Comparison of ENCODE assay signal across 18 cellular contexts in genomic region chr5:14226554-14226953, GRCh38.
DNase-seq lines count a peak whose midpoint lies in the region; ATAC-seq and TF ChIP-seq lines count a peak whose summit lies in the region.
"Had no signal": no experiment of that assay in that cellular context is flagged by ENCODE, and none has a peak within 500 bp of the region (broad histone marks: within the 10 kb centered on the region; RNA-seq: fewer than 3 reads in every experiment).

No MANE protein-coding gene starts in this region.

- peaks cover 0 to 62% of the 10 kb centered on the region in 2 experiments; a peak in 2 of 4 replicates for H3K79me1 ChIP-seq in IMR-90 (ENCODE audit: low read depth in 1 of 2, low read length in 2 of 2)

- H2AFZ ChIP-seq in IMR-90 (replicated peaks; ENCODE audit: low read length, poor library complexity): no peak overlapping the region

- peaks cover under 1% of the 10 kb centered on the region; the same call in 1 of the 2 replicates for H3K9me3 Mint-ChIP-seq in WTC11
- H3K9me3 Mint-ChIP-seq: H9 had no signal

- no peaks in the 10 kb centered on the region for H3K27me3 Mint-ChIP-seq in WTC11 (ENCODE audit: low read depth)

- no peak overlapping the region for H2BK15ac ChIP-seq in IMR-90 (ENCODE audit: low read depth, low read length)

- H2AK5ac ChIP-seq in IMR-90 (ENCODE audit: low read depth, low read length): no peak overlapping the region

- H4K20me1 ChIP-seq in IMR-90 (ENCODE audit: insufficient read depth, low read length): peaks cover 97% of the 10 kb centered on the region

- no peak for TF ChIP-seq EP300 in upper lobe of left lung (IDR thresholded peaks at IDR 0.05)

- peaks cover under 1% of the 10 kb centered on the region for H3K36me3 Mint-ChIP-seq in WTC11
- H3K36me3 Mint-ChIP-seq: CD8-positive, alpha-beta memory T cell had no signal

- peaks cover 40% of the 10 kb centered on the region for H3K9me1 ChIP-seq in IMR-90 (ENCODE audit: insufficient read depth, low read length)

- H2BK5ac ChIP-seq in IMR-90 (ENCODE audit: low read depth, low read length, poor library complexity, severe bottlenecking): no peak overlapping the region

- no peak for DNase-seq in IMR-90
- no peak for DNase-seq in WTC11 (ENCODE audit: low spot score)
- DNase-seq in left lung: no peak
- DNase-seq in upper lobe of left lung: no peak
- no peak for DNase-seq in stimulated activated CD4-positive, alpha-beta T cell treated with anti-CD3 and anti-CD28 coated beads, Interleukin-15, amount 100 ng/mL, for 24 hours
- no peak for DNase-seq in SHP77 (lab: John Stamatoyannopoulos, UW)
- DNase-seq: C1 segment of cervical spinal cord; CD8-positive, alpha-beta memory T cell; DMS79; H9; NCI-H1105; NCI-H2081; NCI-H2171 treated with DMSO at 0.1 percent for 48 hours; NCI-H446 treated with DMSO at 0.1 percent for 48 hours; Right ventricle myocardium superior; SK-N-SH had no signal

- peak overlapping the region; percentile 78; the same call in 1 of the 2 replicates for H3K23ac ChIP-seq in IMR-90 (ENCODE audit: low read depth, low read length)

- no peak overlapping the region for H2BK20ac ChIP-seq in IMR-90 (ENCODE audit: low read depth, low read length)

- no peaks in the 10 kb centered on the region for H3K27me3 ChIP-seq in IMR-90 (ENCODE audit: control insufficient read depth, insufficient read depth, low read length)
- no peaks in the 10 kb centered on the region for H3K27me3 ChIP-seq in left lung
- no peaks in the 10 kb centered on the region for H3K27me3 ChIP-seq in upper lobe of left lung

- WGBS in IMR-90 (ENCODE audit: extremely low coverage in 2 of 2, insufficient read length in 1 of 2), 2 experiments: no CpG with 5 or more reads among the region's 6 CpGs
- 57 to 69% methylated on average over 6 of the region's 6 CpGs for WGBS in upper lobe of left lung, 2 donors

- H4K5ac ChIP-seq in IMR-90 (ENCODE audit: low read depth, low read length): no peak overlapping the region

- H3K4me1 ChIP-seq in IMR-90 (ENCODE audit: control insufficient read depth, insufficient read depth, low read length): peaks cover 45% of the 10 kb centered on the region
- H3K4me1 ChIP-seq in left lung: peaks cover 20 to 49% of the 10 kb centered on the region in 2 donors
- peaks cover 6 to 57% (median 33%) of the 10 kb centered on the region in 4 donors for H3K4me1 ChIP-seq in upper lobe of left lung

- peak overlapping the region; percentile 62; the same call in 1 of the 2 replicates for H3K27ac Mint-ChIP-seq in WTC11

- peaks cover 72% of the 10 kb centered on the region for H3K4me1 Mint-ChIP-seq in WTC11

- no peak overlapping the region for H4K8ac ChIP-seq in IMR-90 (ENCODE audit: low read depth in 2 of 2, low read length in 2 of 2)

- H2AK9ac ChIP-seq in IMR-90 (replicated peaks; ENCODE audit: low read depth, low read length, poor library complexity): no peak overlapping the region

- H2BK120ac ChIP-seq in IMR-90 (ENCODE audit: low read depth, low read length): no peak overlapping the region

- no peak overlapping the region for H3K18ac ChIP-seq in IMR-90 (ENCODE audit: low read depth, low read length)

- peaks cover 34% of the 10 kb centered on the region for H3K36me3 ChIP-seq in IMR-90 (ENCODE audit: control insufficient read depth, insufficient read depth, low read length)
- H3K36me3 ChIP-seq in left lung: no peaks in the 10 kb centered on the region
- no peaks in the 10 kb centered on the region for H3K36me3 ChIP-seq in upper lobe of left lung

- ATAC-seq in IMR-90 (ENCODE audit: low read depth) (no peak), WTC11 (no peak), left lung (peak; percentile 74), upper lobe of left lung (ENCODE audit: low FRiP score in 2 of 2) (no peak), HG03095 (IDR thresholded peaks at IDR 0.05; ENCODE audit: unreplicated experiment) (no peak)
- ATAC-seq: K562 had no signal

- H4K91ac ChIP-seq in IMR-90 (ENCODE audit: insufficient read depth, low read depth, low read length): no peak overlapping the region

- no peaks in the 10 kb centered on the region for H3K9me3 ChIP-seq in IMR-90 (ENCODE audit: control insufficient read depth, insufficient read depth, low read length)
- H3K9me3 ChIP-seq in left lung: no peaks in the 10 kb centered on the region
- H3K9me3 ChIP-seq in upper lobe of left lung: no peaks in the 10 kb centered on the region
- H3K9me3 ChIP-seq: SK-N-SH had no signal

- CTCF ChIA-PET in IMR-90 (lab: Yijun Ruan, JAX): no interaction called here
- CTCF ChIA-PET in WTC11 (lab: Charles Lee): interaction anchor here (1.1 kb wide), 2 partner anchors 10 to 32 kb away, joined by 3 read pairs; no protein-coding TSS in a partner anchor

- H3K56ac ChIP-seq in IMR-90 (ENCODE audit: extremely low read depth, insufficient read depth, low read length): no peak overlapping the region

- POLR2A ChIA-PET in IMR-90 (lab: Charles Lee; ENCODE audit: unreplicated experiment): no interaction called here
- POLR2A ChIA-PET in WTC11 (lab: Charles Lee): no interaction called here

- TF ChIP-seq POLR2A in IMR-90 (IDR thresholded peaks at IDR 0.05; ENCODE audit: low read depth, low read length): no peak
- TF ChIP-seq POLR2A in upper lobe of left lung (IDR thresholded peaks at IDR 0.05): no peak

- no peak overlapping the region for H3K4ac ChIP-seq in IMR-90 (ENCODE audit: low read depth, low read length)

- H3K27ac ChIP-seq in IMR-90 (ENCODE audit: insufficient read depth, low read length) (no peak overlapping the region), left lung (peak overlapping the region; percentile 14 to 28), upper lobe of left lung (peak overlapping the region; percentile 14 to 70 (median 34))

- H3K4me3 ChIP-seq in IMR-90 (ENCODE audit: insufficient read depth, low read depth, low read length): no peak overlapping the region
- H3K4me3 ChIP-seq in left lung: no peak overlapping the region
- H3K4me3 ChIP-seq in upper lobe of left lung: no peak overlapping the region
- H3K4me3 ChIP-seq: K562 had no signal

- no peak overlapping the region for H3K9ac ChIP-seq in IMR-90 (ENCODE audit: low read depth, low read length)
- H3K9ac ChIP-seq: SK-N-SH had no signal

- TF ChIP-seq CTCF in IMR-90 (conservative IDR thresholded peaks at IDR 0.05; ENCODE audit: low read depth, low read length): no peak
- no peak for TF ChIP-seq CTCF in WTC11 (IDR thresholded peaks at IDR 0.05)
- no peak for TF ChIP-seq CTCF in left lung (IDR thresholded peaks at IDR 0.05)
- no peak for TF ChIP-seq CTCF in upper lobe of left lung (IDR thresholded peaks at IDR 0.05)

- dilution Hi-C loops in IMR-90 (cut with HindIII; ENCODE audit: low sequenced_read_pairs, unreplicated experiment): no loop called here

- H3K4me2 ChIP-seq in IMR-90 (ENCODE audit: low read depth, low read length): no peak overlapping the region
- H3K4me2 ChIP-seq: SK-N-SH had no signal

- no peak overlapping the region for H3K4me3 Mint-ChIP-seq in WTC11
- H3K4me3 Mint-ChIP-seq: CD8-positive, alpha-beta memory T cell; H9 had no signal

- peak overlapping the region; percentile 52 for H3K14ac ChIP-seq in IMR-90 (replicated peaks; ENCODE audit: low read depth, low read length)

- in situ Hi-C loops in IMR-90 (cut with MboI; ENCODE audit: low sequenced_read_pairs): no loop called here

- intact Hi-C loops in IMR-90 (cut with micrococcal nuclease) (no loop called here), left lung (cut with DNase I) (no loop called here)

- TF ChIP-seq RAD21 in IMR-90 (IDR thresholded peaks at IDR 0.05; ENCODE audit: low read length): no peak

- BruUV-seq in IMR-90 (replicated peaks; lab: Mats Ljungman, UMichigan): no TSS peak

TF ChIP-seq in IMR-90, 13 proteins besides CTCF, POLR2A, EP300 and RAD21:
- TF ChIP-seq FOS (IDR thresholded peaks at IDR 0.05; ENCODE audit: low read depth, low read length) (no peak), ELK1 (IDR thresholded peaks at IDR 0.05; ENCODE audit: borderline replicate concordance, low read depth, low read length) (no peak), BHLHE40 (IDR thresholded peaks at IDR 0.05; ENCODE audit: low read depth, low read length) (no peak)

TF ChIP-seq in WTC11, 78 proteins besides CTCF, POLR2A, EP300 and RAD21 (continues in another document):
- TF ChIP-seq MXD4 (CRISPR knock-in tag; IDR thresholded peaks at IDR 0.05; ENCODE audit: borderline replicate concordance) (no peak), SP1 (CRISPR knock-in tag; conservative IDR thresholded peaks at IDR 0.05) (no peak), IRF1 (CRISPR knock-in tag; IDR thresholded peaks at IDR 0.05) (no peak), GRHL2 (CRISPR knock-in tag; IDR thresholded peaks at IDR 0.05; ENCODE audit: insufficient replicate concordance, severe bottlenecking) (no peak), JUN (CRISPR knock-in tag; IDR thresholded peaks at IDR 0.05) (no peak), SMAD4 (CRISPR knock-in tag; IDR thresholded peaks at IDR 0.05) (no peak), ZNF396 (CRISPR knock-in tag; IDR thresholded peaks at IDR 0.05; ENCODE audit: borderline replicate concordance) (no peak), PRRX2 (CRISPR knock-in tag; IDR thresholded peaks at IDR 0.05) (no peak)
